Comparison of ENCODE assay signal across 6 cellular contexts in genomic region chr15:42854576-42854975, GRCh38.
"Had no signal": no experiment of that assay in that cellular context is flagged by ENCODE, and none has a peak within 500 bp of the region (broad histone marks: within the 10 kb centered on the region; RNA-seq: fewer than 3 reads in every experiment).

No MANE protein-coding gene starts in this region.

- DNase-seq: GOT3, HFFc6, KBM-7 had no signal

- H3K4me3 ChIP-seq: HAP-1 had no signal

- H3K27ac ChIP-seq: KMS-11 had no signal

- ATAC-seq: HCT116 had no signal

- H3K36me3 ChIP-seq: HAP-1 had no signal

- H3K4me2 ChIP-seq: KMS-11 had no signal

- H3K9me3 ChIP-seq: HAP-1 had no signal

- H3K9ac ChIP-seq: KMS-11 had no signal
